Comparison of ENCODE assay signal across 9 cellular contexts in the genomic region with DNA sequence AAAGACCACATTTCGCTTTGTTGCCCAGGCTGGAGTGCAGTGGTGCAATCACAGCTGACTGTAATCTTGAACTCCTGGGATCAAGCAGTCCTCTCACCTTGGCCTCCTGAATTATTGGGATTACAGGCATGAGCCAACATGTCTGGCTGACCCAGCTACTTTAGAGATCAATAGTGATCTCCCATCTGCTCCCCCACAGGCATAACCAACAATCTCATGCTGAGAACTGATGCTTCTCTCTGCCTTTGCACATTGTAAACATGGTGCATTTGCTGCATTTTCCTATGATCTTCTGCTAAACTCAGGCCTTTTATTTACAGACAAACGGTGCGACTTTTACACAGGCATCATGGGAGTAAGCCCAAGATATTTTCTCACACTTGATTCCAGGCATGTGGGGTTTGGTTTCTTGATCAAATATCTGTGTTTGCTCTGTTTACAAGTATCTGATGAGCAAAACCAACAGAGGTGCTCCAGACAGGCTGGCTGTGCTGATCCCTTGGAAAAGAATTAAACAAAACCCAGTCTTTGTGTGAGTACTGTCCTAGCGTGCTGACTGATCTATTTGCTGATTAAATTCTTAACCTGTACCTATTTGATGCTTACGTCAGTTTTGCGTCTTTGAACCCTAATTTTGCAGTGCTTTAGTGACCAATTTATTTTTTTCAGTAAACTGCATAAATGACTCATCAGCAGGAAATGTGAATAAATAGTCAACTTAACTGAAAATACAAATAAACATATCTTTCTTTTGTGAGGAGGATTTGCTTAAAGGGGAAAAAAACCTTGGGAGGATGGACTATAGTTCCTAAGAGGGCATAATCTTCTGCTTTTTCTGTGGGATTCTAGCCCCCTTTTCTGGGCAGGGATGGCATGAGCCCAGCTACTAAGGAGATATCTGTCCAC.
DNase-seq lines count a peak whose midpoint lies in the region; ATAC-seq and TF ChIP-seq lines count a peak whose summit lies in the region.
"Had no signal": no experiment of that assay in that cellular context is flagged by ENCODE, and none has a peak within 500 bp of the region (broad histone marks: within the 10 kb centered on the region; RNA-seq: fewer than 3 reads in every experiment).

No MANE protein-coding gene starts in this region.

- no peaks in the 10 kb centered on the region for H3K36me3 Mint-ChIP-seq in GM23338 (ENCODE audit: low read depth)

- CTCF ChIA-PET in PC-3 (lab: Charles Lee), result no interaction called here

- no peaks in the 10 kb centered on the region for H3K9me3 Mint-ChIP-seq in GM23338

- H3K79me2 ChIP-seq in GM23338 (replicated peaks; ENCODE audit: insufficient read depth), result no peaks in the 10 kb centered on the region
- no peaks in the 10 kb centered on the region for H3K79me2 ChIP-seq in PC-3 (ENCODE audit: low read length)

- H3F3A ChIP-seq in GM23338 (replicated peaks; ENCODE audit: low read depth) (no peaks in the 10 kb centered on the region), PC-3 (ENCODE audit: low read length, unreplicated experiment) (no peaks in the 10 kb centered on the region)

- H3K9ac ChIP-seq in PC-3 (ENCODE audit: low read length), result peak overlapping the region; percentile 96

- POLR2A ChIA-PET in PC-3 (lab: Charles Lee; ENCODE audit: unreplicated experiment), result no interaction called here

- peak overlapping the region; percentile 43 for H3K27ac Mint-ChIP-seq in GM23338

- BruUV-seq in PC-3 (replicated peaks; lab: Mats Ljungman, UMichigan), result no TSS peak

- H3K9me2 ChIP-seq in GM23338 (ENCODE audit: insufficient read depth), result 0 out of 2 replicates have a peak, but pooled peaks cover 13% of the 10 kb centered on the region
- H3K9me2 ChIP-seq in PC-3 (replicated peaks; ENCODE audit: low read length), result no peaks in the 10 kb centered on the region

- intact Hi-C loops in PC-3 (cut with micrococcal nuclease), result loop anchor here (1.0 to 5.0 kb wide), 2 partner anchors 191 to 232 kb away; no protein-coding TSS in a partner anchor

- no peak for TF ChIP-seq CTCF in GM23338 (conservative IDR thresholded peaks at IDR 0.05; ENCODE audit: low read depth in 2 of 2)
- TF ChIP-seq CTCF in PC-3 (conservative IDR thresholded peaks at IDR 0.05; ENCODE audit: low read depth, low read length), result 0 out of 2 replicates have a peak, but pooled peaks have one; percentile 13

- peak overlapping the region; percentile 60; the same call in 1 of the 2 replicates for H2AFZ ChIP-seq in GM23338
- 0 out of 2 replicates have a peak overlapping the region, but pooled peaks have one; percentile 41 for H2AFZ ChIP-seq in PC-3 (ENCODE audit: low read length)

- H3K4me3 ChIP-seq in GM23338 (no peak overlapping the region), PC-3 (ENCODE audit: low read length) (peak overlapping the region; percentile 41; the same call in 1 of the 2 replicates)

- DNase-seq in AG08395 (ENCODE audit: low spot score) (peak; percentile 28), GM23338 (ENCODE audit: low spot score) (no peak), PC-3 (peak; percentile 80), fibroblast of peridontal ligament (ENCODE audit: extremely low read depth) (peak; percentile 28), NCI-H2107 treated with DMSO at 0.1 percent for 48 hours (lab: John Stamatoyannopoulos, UW; ENCODE audit: unreplicated experiment) (no peak), germinal center (ENCODE audit: low spot score) (no peak)
- DNase-seq in stimulated activated naive CD4-positive, alpha-beta T cell treated with Interleukin-2 at 50 U/mL for 16 hours (lab: John Stamatoyannopoulos, UW), result no peak
- no peak for DNase-seq in stimulated activated CD4-positive, alpha-beta T cell treated with anti-CD3 and anti-CD28 coated beads, Interleukin-2, amount 100 ng/mL, for 48 hours
- DNase-seq: activated CD4-positive, alpha-beta T cell treated with anti-CD3 and anti-CD28 coated beads, Interleukin-2, amount 50 U/mL, for 4 hours had no signal

- H3K27me3 Mint-ChIP-seq in GM23338 (ENCODE audit: insufficient read depth, low read depth, poor library complexity), result no peaks in the 10 kb centered on the region

- no peak overlapping the region for H3K4me2 ChIP-seq in GM23338
- H3K4me2 ChIP-seq in PC-3 (ENCODE audit: low read length), result peak overlapping the region; percentile 79

- no peaks in the 10 kb centered on the region for H3K36me3 ChIP-seq in GM23338 (ENCODE audit: insufficient read depth)
- no peaks in the 10 kb centered on the region for H3K36me3 ChIP-seq in PC-3 (ENCODE audit: low read depth, low read length)

- H4K20me1 ChIP-seq in GM23338 (replicated peaks; ENCODE audit: insufficient read depth) (no peaks in the 10 kb centered on the region), PC-3 (ENCODE audit: low read length) (no peaks in the 10 kb centered on the region)

- no peak overlapping the region for H3K27ac ChIP-seq in GM23338 (ENCODE audit: low read depth)
- peak overlapping the region; percentile 100 for H3K27ac ChIP-seq in PC-3 (ENCODE audit: low read length)

- H3K4me3 Mint-ChIP-seq in GM23338, result no peak overlapping the region

- H3K27me3 ChIP-seq in GM23338 (ENCODE audit: insufficient read depth) (no peaks in the 10 kb centered on the region), PC-3 (ENCODE audit: low read length) (no peaks in the 10 kb centered on the region)

- H3K9me3 ChIP-seq in PC-3 (ENCODE audit: low read length), result no peaks in the 10 kb centered on the region

- H3K4me1 ChIP-seq in GM23338 (ENCODE audit: insufficient read depth) (0 out of 2 replicates have a peak, but pooled peaks cover 4% of the 10 kb centered on the region), PC-3 (ENCODE audit: insufficient read depth, low read length) (peaks cover 28% of the 10 kb centered on the region)

- ATAC-seq in GM23338 (no peak), PC-3 (peak; percentile 89)

- peaks cover 16% of the 10 kb centered on the region for H3K4me1 Mint-ChIP-seq in GM23338

TF ChIP-seq in GM23338, 12 proteins besides CTCF, POLR2A, EP300 and RAD21 (continues in another document):
- no peak for TF ChIP-seq ZNF114 (CRISPR knock-in tag; IDR thresholded peaks at IDR 0.05)
- TF ChIP-seq, protein P1, sequence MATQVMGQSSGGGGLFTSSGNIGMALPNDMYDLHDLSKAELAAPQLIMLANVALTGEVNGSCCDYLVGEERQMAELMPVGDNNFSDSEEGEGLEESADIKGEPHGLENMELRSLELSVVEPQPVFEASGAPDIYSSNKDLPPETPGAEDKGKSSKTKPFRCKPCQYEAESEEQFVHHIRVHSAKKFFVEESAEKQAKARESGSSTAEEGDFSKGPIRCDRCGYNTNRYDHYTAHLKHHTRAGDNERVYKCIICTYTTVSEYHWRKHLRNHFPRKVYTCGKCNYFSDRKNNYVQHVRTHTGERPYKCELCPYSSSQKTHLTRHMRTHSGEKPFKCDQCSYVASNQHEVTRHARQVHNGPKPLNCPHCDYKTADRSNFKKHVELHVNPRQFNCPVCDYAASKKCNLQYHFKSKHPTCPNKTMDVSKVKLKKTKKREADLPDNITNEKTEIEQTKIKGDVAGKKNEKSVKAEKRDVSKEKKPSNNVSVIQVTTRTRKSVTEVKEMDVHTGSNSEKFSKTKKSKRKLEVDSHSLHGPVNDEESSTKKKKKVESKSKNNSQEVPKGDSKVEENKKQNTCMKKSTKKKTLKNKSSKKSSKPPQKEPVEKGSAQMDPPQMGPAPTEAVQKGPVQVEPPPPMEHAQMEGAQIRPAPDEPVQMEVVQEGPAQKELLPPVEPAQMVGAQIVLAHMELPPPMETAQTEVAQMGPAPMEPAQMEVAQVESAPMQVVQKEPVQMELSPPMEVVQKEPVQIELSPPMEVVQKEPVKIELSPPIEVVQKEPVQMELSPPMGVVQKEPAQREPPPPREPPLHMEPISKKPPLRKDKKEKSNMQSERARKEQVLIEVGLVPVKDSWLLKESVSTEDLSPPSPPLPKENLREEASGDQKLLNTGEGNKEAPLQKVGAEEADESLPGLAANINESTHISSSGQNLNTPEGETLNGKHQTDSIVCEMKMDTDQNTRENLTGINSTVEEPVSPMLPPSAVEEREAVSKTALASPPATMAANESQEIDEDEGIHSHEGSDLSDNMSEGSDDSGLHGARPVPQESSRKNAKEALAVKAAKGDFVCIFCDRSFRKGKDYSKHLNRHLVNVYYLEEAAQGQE (IDR thresholded peaks at IDR 0.05; ENCODE audit: unreplicated experiment), result no peak
- no peak for TF ChIP-seq EZH2phosphoT487 (IDR thresholded peaks at IDR 0.05; ENCODE audit: unreplicated experiment)
- TF ChIP-seq STAT1 (IDR thresholded peaks at IDR 0.05; ENCODE audit: unreplicated experiment), result no peak
- no peak for TF ChIP-seq EZH2 (IDR thresholded peaks at IDR 0.05; ENCODE audit: low read depth, unreplicated experiment)

Comparison
In these comparisons a context has a peak if more than half of its experiments do, and no peak if none do; other contexts are left out.
1. DNase-seq: peak in AG08395 (single experiment), PC-3 (single experiment) and fibroblast of peridontal ligament (single experiment); none in GM23338 (single experiment), NCI-H2107 treated with DMSO at 0.1 percent for 48 hours (single experiment), stimulated activated naive CD4-positive, alpha-beta T cell treated with Interleukin-2 at 50 U/mL for 16 hours (single experiment), stimulated activated CD4-positive, alpha-beta T cell treated with anti-CD3 and anti-CD28 coated beads, Interleukin-2, amount 100 ng/mL, for 48 hours (0 of 2) and germinal center (single experiment).